In the genomic region with DNA sequence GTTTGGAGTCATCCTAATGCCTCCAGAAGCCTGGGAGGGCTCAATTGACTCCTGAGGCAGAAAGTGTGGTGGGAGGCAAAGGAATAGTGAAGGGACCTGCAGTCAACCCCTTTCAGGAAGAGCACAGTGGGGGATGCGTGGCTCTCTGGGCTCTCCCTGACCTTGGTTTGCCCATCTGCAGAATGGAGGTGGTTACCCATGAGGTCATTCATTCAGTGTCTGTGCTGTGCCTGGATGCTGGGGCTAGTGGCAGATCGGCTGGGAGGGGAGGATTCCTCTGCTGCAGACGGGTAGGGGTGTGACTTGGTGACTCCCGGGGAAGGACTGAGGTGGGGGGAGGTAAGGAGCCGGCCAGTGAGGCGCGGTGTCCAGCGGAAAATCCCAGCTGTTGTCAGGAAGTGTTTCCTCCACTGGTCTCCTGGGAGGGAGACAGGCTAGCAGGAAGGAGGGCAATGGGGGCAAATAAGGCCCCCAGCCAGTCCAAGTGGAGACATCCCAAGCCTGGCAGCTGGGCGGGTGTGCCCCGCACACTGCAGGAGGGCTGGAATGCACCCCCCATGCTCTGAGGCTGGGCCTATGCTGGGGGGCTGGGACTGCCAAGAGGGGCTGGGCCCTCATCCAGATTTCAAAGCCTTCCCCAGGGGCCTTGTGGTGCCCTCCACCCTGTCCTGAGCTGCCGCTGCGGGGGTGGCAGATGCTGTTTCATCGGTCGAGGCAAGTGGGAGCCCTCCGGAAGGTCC, we compare ENCODE assay signal across 8 cellular contexts. TPM values are rescaled to one million over a fixed set of nuclear protein-coding genes. Genes with fewer than 3 reads are reported as not detected.
A peak's percentile ranks its signal among the peaks of the same experiment; 100 is the strongest.
DNase-seq lines count a peak whose midpoint lies in the region; ATAC-seq, FAIRE-seq and TF ChIP-seq lines count a peak whose summit lies in the region.

No MANE protein-coding gene starts in this region.

- H3K79me2 ChIP-seq in K562 (ENCODE audit: control insufficient read depth, insufficient read depth, low read length): peaks cover 99% of the 10 kb centered on the region

- DNase-seq in ACHN (peak; percentile 62), K562 (ENCODE audit: extremely low read depth in 1 of 4, low spot score in 3 of 4) (peak in 2 of 4 experiments; percentile 56 to 58), left kidney (ENCODE audit: low read depth, low spot score) (peak; percentile 68), testis (peak; percentile 66), NCI-H345 treated with DMSO at 0.1 percent for 48 hours (lab: John Stamatoyannopoulos, UW; ENCODE audit: unreplicated experiment) (no peak), LoVo (ENCODE audit: low spot score) (no peak)

- H3K27ac ChIP-seq in K562 (ENCODE audit: extremely low read depth, low read depth, low read length): peak overlapping the region; percentile 89; the same call in 2 of the 3 replicates
- peak overlapping the region; percentile 68 to 81 for H3K27ac ChIP-seq in testis

- in situ Hi-C loops in ACHN (cut with HindIII; ENCODE audit: low pct_ligation_motif_present, low pct_unique_long_range_greater_than_20kb, low sequenced_read_pairs) (no loop called here), K562 (cut with MboI) (no loop called here)

- BruUV-seq in K562 (replicated peaks; lab: Mats Ljungman, UMichigan): no TSS peak

- ATAC-seq in HG03442 (IDR thresholded peaks at IDR 0.05; ENCODE audit: unreplicated experiment): peak; percentile 21
- peak; percentile 2; the same call in 2 of the 3 replicates for ATAC-seq in K562
- ATAC-seq in HG03045 (IDR thresholded peaks at IDR 0.05; ENCODE audit: unreplicated experiment): no peak

- H2AFZ ChIP-seq in K562 (ENCODE audit: low read depth, low read length): no peak overlapping the region

- no peak overlapping the region for H3K4me3 ChIP-seq in K562
- H3K4me3 ChIP-seq in testis: no peak overlapping the region

- peak overlapping the region; percentile 38; the same call in 1 of the 2 replicates for H3K4me2 ChIP-seq in K562 (ENCODE audit: insufficient read depth, low read length)

- H3K36me3 ChIP-seq in K562 (ENCODE audit: control insufficient read depth, insufficient read depth, low read length): peaks cover 49% of the 10 kb centered on the region; the same call in 2 of the 3 replicates
- H3K36me3 ChIP-seq in testis (ENCODE audit: low read depth, missing control alignments): no peaks in the 10 kb centered on the region

- no peaks in the 10 kb centered on the region for H3K9me3 ChIP-seq in K562 (replicated peaks; ENCODE audit: control insufficient read depth, insufficient read depth, low read depth, low read length)
- H3K9me3 ChIP-seq in testis: no peaks in the 10 kb centered on the region

- H3K9me1 ChIP-seq in K562 (ENCODE audit: control insufficient read depth, insufficient read depth, low read length): peaks cover 22% of the 10 kb centered on the region

- peak overlapping the region; percentile 33 to 88; a peak in 3 of 4 replicates for H3K9ac ChIP-seq in K562 (ENCODE audit: insufficient read depth in 1 of 2, low read depth in 2 of 2, low read length in 2 of 2)

- no peak for TF ChIP-seq POLR2A in K562 (conservative IDR thresholded peaks at IDR 0.05)
- no peak for TF ChIP-seq POLR2A in testis (IDR thresholded peaks at IDR 0.05)

- WGBS in K562 (ENCODE audit: insufficient coverage, low coverage, missing lambda C conversion rate): 38% methylated on average over 10 of the region's 15 CpGs
- 35 to 47% methylated on average over 8 to 15 of the region's 15 CpGs for WGBS in testis, 2 donors

- TF ChIP-seq EP300 in K562 (IDR thresholded peaks at IDR 0.05; ENCODE audit: low read length): no peak

- POLR2A ChIA-PET in K562 (lab: Yijun Ruan, JAX): interaction anchor here (0.9 to 5.6 kb wide), 6 partner anchors 9 to 156 kb away, joined by 3 to 33 read pairs (median 6); a partner anchor contains a TSS

- H3K4me1 ChIP-seq in K562 (replicated peaks in 1 of 2; ENCODE audit: control insufficient read depth in 2 of 2, insufficient read depth in 2 of 2, low read length in 2 of 2): peaks cover 88 to 90% of the 10 kb centered on the region in 2 experiments
- peaks cover 65% of the 10 kb centered on the region for H3K4me1 ChIP-seq in testis

- FAIRE-seq in K562 (lab: Jason Lieb, UNC): no peak

- intact Hi-C loops in K562 (cut with micrococcal nuclease) (no loop called here), testis (cut with DNase I; ENCODE audit: low total_unique reads) (no loop called here)

- H3K27me3 ChIP-seq in K562 (ENCODE audit: control insufficient read depth in 2 of 2, insufficient read depth in 2 of 2, low read length in 2 of 2) (no peaks in the 10 kb centered on the region), testis (no peaks in the 10 kb centered on the region)

- no peak for TF ChIP-seq RAD21 in K562 (CRISPR knock-in tag; conservative IDR thresholded peaks at IDR 0.05 in 1 of 2, IDR thresholded peaks at IDR 0.05 in 1 of 2)

- TF ChIP-seq CTCF in K562 (IDR thresholded peaks at IDR 0.05 in 2 of 3, conservative IDR thresholded peaks at IDR 0.05 in 1 of 3; ENCODE audit: insufficient read depth in 2 of 3, low read depth in 1 of 3, low read length in 3 of 3): no peak
- TF ChIP-seq CTCF in testis (IDR thresholded peaks at IDR 0.05): no peak

- CTCF ChIA-PET in K562 (lab: Yijun Ruan, JAX; ENCODE audit: low intra/inter-chr PET ratio): no interaction called here

- peaks cover 63% of the 10 kb centered on the region for H4K20me1 ChIP-seq in K562 (replicated peaks; ENCODE audit: control insufficient read depth, insufficient read depth, low read length)

TF ChIP-seq in K562, 482 proteins besides CTCF, POLR2A, EP300 and RAD21 (continues in another document):
- TF ChIP-seq ZNF197 (CRISPR knock-in tag; IDR thresholded peaks at IDR 0.05; ENCODE audit: low read depth) (no peak), SMARCE1 (IDR thresholded peaks at IDR 0.05) (no peak), RUNX1 (IDR thresholded peaks at IDR 0.05; ENCODE audit: low read depth) (no peak), POLR3G (IDR thresholded peaks at IDR 0.05; ENCODE audit: extremely low read depth, insufficient read length, insufficient replicate concordance) (no peak), ZNF140 (CRISPR knock-in tag; IDR thresholded peaks at IDR 0.05) (no peak), MECOM (CRISPR knock-in tag; IDR thresholded peaks at IDR 0.05) (no peak), SOX6 (IDR thresholded peaks at IDR 0.05) (no peak), TRIM24 (IDR thresholded peaks at IDR 0.05) (no peak), TFAM (CRISPR knock-in tag; conservative IDR thresholded peaks at IDR 0.05) (no peak), ZFP30 (CRISPR knock-in tag; IDR thresholded peaks at IDR 0.05; ENCODE audit: borderline replicate concordance) (no peak), FOXK2 (conservative IDR thresholded peaks at IDR 0.05 in 1 of 2, IDR thresholded peaks at IDR 0.05 in 1 of 2; ENCODE audit: low read depth in 2 of 2) (no peak)
- TF ChIP-seq, protein P1, sequence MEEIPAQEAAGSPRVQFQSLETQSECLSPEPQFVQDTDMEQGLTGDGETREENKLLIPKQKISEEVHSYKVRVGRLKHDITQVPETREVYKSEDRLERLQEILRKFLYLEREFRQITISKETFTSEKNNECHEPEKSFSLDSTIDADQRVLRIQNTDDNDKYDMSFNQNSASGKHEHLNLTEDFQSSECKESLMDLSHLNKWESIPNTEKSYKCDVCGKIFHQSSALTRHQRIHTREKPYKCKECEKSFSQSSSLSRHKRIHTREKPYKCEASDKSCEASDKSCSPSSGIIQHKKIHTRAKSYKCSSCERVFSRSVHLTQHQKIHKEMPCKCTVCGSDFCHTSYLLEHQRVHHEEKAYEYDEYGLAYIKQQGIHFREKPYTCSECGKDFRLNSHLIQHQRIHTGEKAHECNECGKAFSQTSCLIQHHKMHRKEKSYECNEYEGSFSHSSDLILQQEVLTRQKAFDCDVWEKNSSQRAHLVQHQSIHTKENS (CRISPR knock-in tag; IDR thresholded peaks at IDR 0.05): no peak
- TF ChIP-seq, protein P2, sequence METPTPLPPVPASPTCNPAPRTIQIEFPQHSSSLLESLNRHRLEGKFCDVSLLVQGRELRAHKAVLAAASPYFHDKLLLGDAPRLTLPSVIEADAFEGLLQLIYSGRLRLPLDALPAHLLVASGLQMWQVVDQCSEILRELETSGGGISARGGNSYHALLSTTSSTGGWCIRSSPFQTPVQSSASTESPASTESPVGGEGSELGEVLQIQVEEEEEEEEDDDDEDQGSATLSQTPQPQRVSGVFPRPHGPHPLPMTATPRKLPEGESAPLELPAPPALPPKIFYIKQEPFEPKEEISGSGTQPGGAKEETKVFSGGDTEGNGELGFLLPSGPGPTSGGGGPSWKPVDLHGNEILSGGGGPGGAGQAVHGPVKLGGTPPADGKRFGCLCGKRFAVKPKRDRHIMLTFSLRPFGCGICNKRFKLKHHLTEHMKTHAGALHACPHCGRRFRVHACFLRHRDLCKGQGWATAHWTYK (CRISPR knock-in tag; IDR thresholded peaks at IDR 0.05): no peak

RNA-seq across cellular contexts. Expression of a gene that starts 10.9 kb away (rescaled TPM):
- 44.6 and 81.0 TPM in 2 replicates for total RNA-seq in K562 (2011; cell fraction: chromatin; rRNA removed; ENCODE audit: low replicate concordance)
- 52.9 TPM in 2 replicates for total RNA-seq in K562 (2011; cell fraction: nucleolus; rRNA removed)
- 37.8 and 55.7 TPM in 2 replicates for total RNA-seq in K562 (2011; cell fraction: nucleoplasm; rRNA removed)
- total RNA-seq in K562 (2014; rRNA removed) (121 and 123 TPM in 2 replicates), K562 (2014; rRNA removed; fragmentation: Illumina TruSeq; extraction: Trizol) (24.1 and 25.8 TPM in 2 replicates), K562 (2015; rRNA removed; fragmentation: Illumina TruSeq; extraction: Trizol) (40.6 and 45.1 TPM in 2 replicates), K562 (2021) (79.3 and 87.8 TPM in 2 replicates), testis (10 to 100 TPM; 71.1 to 78.3 TPM)
- polyA plus RNA-seq in K562 (2011; rRNA removed) (44.8 and 51.8 TPM in 2 replicates), K562 (2014; fragmentation: Illumina TruSeq; extraction: Trizol) (45.8 and 61.2 TPM in 2 replicates), K562 (2014; fragmentation: Nextera tagmentation; extraction: Ambion mirVana) (1 to 10 TPM; 1.9 to 4.6 TPM), K562 (2014; rRNA removed) (63.8 and 67.0 TPM in 2 replicates), testis (ENCODE audit: insufficient read depth, low read depth, low replicate concordance) (94.7 TPM)
- polyA plus RNA-seq in K562 (2011; cell fraction: cytosol; rRNA removed): 47.3 and 134 TPM in 2 replicates
- polyA plus RNA-seq in K562 (2011; cell fraction: nucleus; rRNA removed): 34.3 and 47.7 TPM in 2 replicates
- polyA plus RNA-seq in K562 (2012): 63.1 and 65.7 TPM in 2 replicates
- polyA minus RNA-seq in K562 (2011; rRNA and poly(A)+ RNA removed): 27.1 and 39.4 TPM in 2 replicates
- polyA minus RNA-seq in K562 (2011; cell fraction: cytosol; rRNA and poly(A)+ RNA removed): 47.5 and 54.4 TPM in 2 replicates
- polyA minus RNA-seq in K562 (2011; cell fraction: nucleus; rRNA and poly(A)+ RNA removed): 29.4 and 36.8 TPM in 2 replicates

Comparison
In these comparisons a context has a peak if more than half of its experiments do, and no peak if none do; other contexts are left out.
1. DNase-seq: peak in ACHN (single experiment), left kidney (single experiment) and testis (single experiment); none in NCI-H345 treated with DMSO at 0.1 percent for 48 hours (single experiment) and LoVo (single experiment).